25 cellular contexts compared by ENCODE assay signal in genomic region chr12:113314121-113314529, GRCh38. TPM values are rescaled to one million over a fixed set of nuclear protein-coding genes. Genes with fewer than 3 reads are reported as not detected.
DNase-seq lines count a peak whose midpoint lies in the region; ATAC-seq and TF ChIP-seq lines count a peak whose summit lies in the region.
"Had no signal": no experiment of that assay in that cellular context is flagged by ENCODE, and none has a peak within 500 bp of the region (broad histone marks: within the 10 kb centered on the region; RNA-seq: fewer than 3 reads in every experiment).

No MANE protein-coding gene starts in this region.

- DNase-seq in Ammon's horn (ENCODE audit: low spot score) (peak; percentile 23), adipocyte (ENCODE audit: low read depth) (no peak), left lung (peak in 1 of 2 donors; percentile 5), brain microvascular endothelial cell (no peak), cardiac septum (ENCODE audit: low spot score) (no peak), pons (ENCODE audit: low spot score) (no peak)
- DNase-seq: activated CD4-positive, alpha-beta memory T cell treated with anti-CD3 and anti-CD28 coated beads for 36 hours; AML-193; amygdala; Calu3; effector CD4-positive, alpha-beta T cell; esophagus squamous epithelium; heart left ventricle; immature natural killer cell; naive thymus-derived CD4-positive, alpha-beta T cell; NCI-H345; NK-92 treated with Interleukin-12 subunit alpha and Interleukin-12 subunit beta, amount 100 ng/mL, for 24 hours; small intestine; stimulated activated CD4-positive, alpha-beta T cell treated with anti-CD3 and anti-CD28 coated beads, Interleukin-4, amount 100 ng/mL, for 1 hour; substantia nigra; SW 1271 had no signal

- in situ Hi-C loops in brain microvascular endothelial cell (cut with HindIII; ENCODE audit: low pct_ligation_motif_present, low sequenced_read_pairs) = no loop called here

- TF ChIP-seq CTCF in HEK293 (tag by site-specific recombination; IDR thresholded peaks at IDR 0.05) (no peak), left lung (IDR thresholded peaks at IDR 0.05) (no peak), brain microvascular endothelial cell (IDR thresholded peaks at IDR 0.05; ENCODE audit: low read depth, low read length, missing control alignments) (no peak)

- H3K4me1 ChIP-seq in HEK293 (ENCODE audit: control insufficient read depth, insufficient read depth, low read length) = no peaks in the 10 kb centered on the region
- H3K4me1 ChIP-seq in adipocyte (ENCODE audit: control insufficient read depth, insufficient read depth, low read length) = peaks cover 9% of the 10 kb centered on the region
- no peaks in the 10 kb centered on the region for H3K4me1 ChIP-seq in left lung
- H3K4me1 ChIP-seq: esophagus squamous epithelium had no signal

- ATAC-seq in left lung (peak; percentile 37), GM21717 (IDR thresholded peaks at IDR 0.05; ENCODE audit: unreplicated experiment) (no peak)
- ATAC-seq: naive thymus-derived CD4-positive, alpha-beta T cell had no signal

- intact Hi-C loops in left lung (cut with DNase I) (loop anchor here in 1 of 2 donors (10.0 kb wide), 1 partner anchor 111 kb away; the partner anchor contains the start of gene SDSL), cardiac septum (cut with DNase I) (loop anchor here (10.0 kb wide), 1 partner anchor 601 kb away; no protein-coding TSS in a partner anchor)

- peak overlapping the region; percentile 7 for H3K9ac ChIP-seq in adipocyte (ENCODE audit: low read length)

- CTCF ChIA-PET in HEK293 (lab: Yijun Ruan, JAX) = interaction anchor here (1.7 to 3.4 kb wide), 3 partner anchors 15 to 111 kb away, joined by 7 to 21 read pairs (median 8); partner anchors contain the start of gene SDSL

- peaks cover 0 to 31% of the 10 kb centered on the region in 2 experiments; a peak in 1 of 3 replicates for H3K36me3 ChIP-seq in HEK293 (ENCODE audit: control insufficient read depth in 2 of 2, insufficient read depth in 1 of 2, low read length in 2 of 2)
- peaks cover 25% of the 10 kb centered on the region for H3K36me3 ChIP-seq in adipocyte (ENCODE audit: control insufficient read depth, insufficient read depth, low read length, severe bottlenecking)
- peaks cover 0 to 100% of the 10 kb centered on the region in 2 donors for H3K36me3 ChIP-seq in left lung
- peaks cover 3% of the 10 kb centered on the region for H3K36me3 ChIP-seq in brain microvascular endothelial cell (replicated peaks)

- H3K27me3 ChIP-seq in adipocyte (replicated peaks; ENCODE audit: control insufficient read depth, insufficient read depth, low read length) = no peaks in the 10 kb centered on the region
- no peaks in the 10 kb centered on the region for H3K27me3 ChIP-seq in left lung
- H3K27me3 ChIP-seq in brain microvascular endothelial cell (replicated peaks) = no peaks in the 10 kb centered on the region
- H3K27me3 ChIP-seq: esophagus squamous epithelium, heart left ventricle had no signal

- H3K4me3 ChIP-seq in HEK293 (ENCODE audit: low read depth, low read length) (no peak overlapping the region), adipocyte (ENCODE audit: low read length) (no peak overlapping the region), left lung (no peak overlapping the region), brain microvascular endothelial cell (ENCODE audit: low read depth, low read length) (no peak overlapping the region)
- H3K4me3 ChIP-seq: esophagus squamous epithelium, heart left ventricle had no signal

- H3K27ac ChIP-seq in HEK293 (ENCODE audit: extremely low read depth, low read depth, low read length) (no peak overlapping the region), left lung (no peak overlapping the region), brain microvascular endothelial cell (no peak overlapping the region)
- H3K27ac ChIP-seq: esophagus squamous epithelium, RWPE1, VCaP had no signal

- POLR2A ChIA-PET in HEK293 (lab: Yijun Ruan, JAX) = no interaction called here

- H3K9me3 ChIP-seq in HEK293 (ENCODE audit: control insufficient read depth, insufficient read depth, low read depth, low read length) = no peaks in the 10 kb centered on the region
- no peaks in the 10 kb centered on the region for H3K9me3 ChIP-seq in adipocyte (ENCODE audit: control insufficient read depth, low read length)
- no peaks in the 10 kb centered on the region for H3K9me3 ChIP-seq in left lung
- H3K9me3 ChIP-seq: esophagus squamous epithelium, heart left ventricle had no signal

TF ChIP-seq in HEK293, 187 proteins besides CTCF, POLR2A, EP300 and RAD21:
- TF ChIP-seq ELK4 (IDR thresholded peaks at IDR 0.05; ENCODE audit: borderline replicate concordance, low read depth, low read length) = no peak
- no peak for TF ChIP-seq SP3 (tag by site-specific recombination; IDR thresholded peaks at IDR 0.05)
- TF ChIP-seq ZNF174 (tag by site-specific recombination; IDR thresholded peaks at IDR 0.05) = no peak
- TF ChIP-seq ZEB2 (tag by site-specific recombination; IDR thresholded peaks at IDR 0.05) = no peak
- TF ChIP-seq EGR2 (tag by site-specific recombination; IDR thresholded peaks at IDR 0.05; ENCODE audit: low read depth) = peak; percentile 91
- TF ChIP-seq TCF7L2 (IDR thresholded peaks at IDR 0.05; ENCODE audit: borderline replicate concordance, low read depth, low read length) = no peak
- peak; percentile 78 for TF ChIP-seq ZFHX2 (tag by site-specific recombination; conservative IDR thresholded peaks at IDR 0.05)
- TF ChIP-seq TSHZ1 (tag by site-specific recombination; IDR thresholded peaks at IDR 0.05; ENCODE audit: borderline replicate concordance) = no peak
- TF ChIP-seq SALL2 (tag by site-specific recombination; IDR thresholded peaks at IDR 0.05; ENCODE audit: borderline replicate concordance) = no peak
- TF ChIP-seq ZNF112 (tag by site-specific recombination; IDR thresholded peaks at IDR 0.05) = no peak
- no peak for TF ChIP-seq ZNF26 (tag by site-specific recombination; IDR thresholded peaks at IDR 0.05)
- no peak for TF ChIP-seq ZNF791 (tag by site-specific recombination; IDR thresholded peaks at IDR 0.05)

RNA-seq across cellular contexts. Expression of gene SLC8B1, which starts 20.8 kb away (rescaled TPM):
- total RNA-seq in left lung = 10 to 100 TPM; 34.9 to 40.1 TPM
- total RNA-seq in cardiac septum = 11.0 TPM

RNA-seq across cellular contexts. Expression of gene PLBD2, which starts 44.3 kb away (rescaled TPM):
- 10 to 100 TPM; 48.7 to 75.0 TPM for total RNA-seq in left lung
- 30.8 TPM for total RNA-seq in cardiac septum
